17 cellular contexts compared by ENCODE assay signal in genomic region chr1:40047769-40048168, GRCh38. TPM values are rescaled to one million over a fixed set of nuclear protein-coding genes. Genes with fewer than 3 reads are reported as not detected.
DNase-seq lines count a peak whose midpoint lies in the region; ATAC-seq lines count a peak whose summit lies in the region.
"Had no signal": no experiment of that assay in that cellular context is flagged by ENCODE, and none has a peak within 500 bp of the region (broad histone marks: within the 10 kb centered on the region; RNA-seq: fewer than 3 reads in every experiment).

No MANE protein-coding gene starts in this region.

- H3K9me3 ChIP-seq in muscle layer of colon (ENCODE audit: low read length) (no peaks in the 10 kb centered on the region), stomach smooth muscle (ENCODE audit: control insufficient read depth in 2 of 2, low read length in 2 of 2) (no peaks in the 10 kb centered on the region)

- no peak overlapping the region for H3K4me3 ChIP-seq in muscle layer of colon (ENCODE audit: low read depth in 1 of 2, low read length in 2 of 2)
- no peak overlapping the region for H3K4me3 ChIP-seq in stomach smooth muscle (ENCODE audit: low read length in 2 of 2)

- peak overlapping the region; percentile 32 for H3K27ac ChIP-seq in muscle layer of colon (ENCODE audit: low read depth, low read length)
- peak overlapping the region; percentile 12 for H3K27ac ChIP-seq in stomach smooth muscle (ENCODE audit: low read length)
- H3K27ac ChIP-seq: VCaP had no signal

- H3K4me3 Mint-ChIP-seq in activated naive CD4-positive, alpha-beta T cell treated with anti-CD3 and anti-CD28 coated beads for 36 hours = peak overlapping the region; percentile 42
- H3K4me3 Mint-ChIP-seq in activated naive CD8-positive, alpha-beta T cell = peak overlapping the region; percentile 77
- H3K4me3 Mint-ChIP-seq: brain, nephron progenitor cell had no signal

- H3K27me3 Mint-ChIP-seq in activated naive CD4-positive, alpha-beta T cell treated with anti-CD3 and anti-CD28 coated beads for 36 hours (ENCODE audit: low read depth) = no peaks in the 10 kb centered on the region
- no peaks in the 10 kb centered on the region for H3K27me3 Mint-ChIP-seq in activated naive CD8-positive, alpha-beta T cell
- H3K27me3 Mint-ChIP-seq: brain had no signal

- peak; percentile 32 for DNase-seq in activated naive CD4-positive, alpha-beta T cell treated with anti-CD3 and anti-CD28 coated beads for 36 hours
- DNase-seq in activated naive CD4-positive, alpha-beta T cell treated with Interleukin-2 at 50 U/mL for 16 hours = no peak
- no peak for DNase-seq in 8988T
- no peak for DNase-seq in HUDEP-2 (lab: John Stamatoyannopoulos, UW; ENCODE audit: unreplicated experiment in 76 of 76)
- DNase-seq: effector CD4-positive, alpha-beta T cell; left ventricle myocardium superior; NCI-H187; NCI-H510A treated with DMSO at 0.1 percent for 48 hours; nephron progenitor cell; right cardiac atrium; stimulated activated CD4-positive, alpha-beta T cell treated with anti-CD3 and anti-CD28 coated beads, Interleukin-2, amount 100 ng/mL, for 48 hours had no signal

- intact Hi-C loops in activated naive CD4-positive, alpha-beta T cell treated with anti-CD3 and anti-CD28 coated beads for 36 hours (cut with micrococcal nuclease) = loop anchor here (5.0 kb wide), 2 partner anchors 115 to 195 kb away; partner anchors contain the start of gene RLF

- H3K36me3 Mint-ChIP-seq in activated naive CD4-positive, alpha-beta T cell treated with anti-CD3 and anti-CD28 coated beads for 36 hours (ENCODE audit: low read depth) = peaks cover 47% of the 10 kb centered on the region
- H3K36me3 Mint-ChIP-seq in activated naive CD8-positive, alpha-beta T cell = peaks cover 27% of the 10 kb centered on the region

- H3K27me3 ChIP-seq in muscle layer of colon (ENCODE audit: control insufficient read depth in 1 of 2, insufficient read depth in 2 of 2, low read length in 2 of 2) = no peaks in the 10 kb centered on the region
- H3K27me3 ChIP-seq in stomach smooth muscle (ENCODE audit: control insufficient read depth in 1 of 2, insufficient read depth in 2 of 2, low read length in 2 of 2) = no peaks in the 10 kb centered on the region

- H3K9ac ChIP-seq in muscle layer of colon (ENCODE audit: low read length) (no peak overlapping the region), stomach smooth muscle (ENCODE audit: low read length in 2 of 2) (no peak overlapping the region)

- no peaks in the 10 kb centered on the region for H3K9me3 Mint-ChIP-seq in activated naive CD4-positive, alpha-beta T cell treated with anti-CD3 and anti-CD28 coated beads for 36 hours
- H3K9me3 Mint-ChIP-seq in activated naive CD8-positive, alpha-beta T cell (ENCODE audit: low read depth) = no peaks in the 10 kb centered on the region
- H3K9me3 Mint-ChIP-seq: brain, nephron progenitor cell had no signal

- CTCF ChIA-PET in activated naive CD4-positive, alpha-beta T cell treated with anti-CD3 and anti-CD28 coated beads for 36 hours (lab: Charles Lee) = no interaction called here

- H3K4me1 Mint-ChIP-seq in activated naive CD4-positive, alpha-beta T cell treated with anti-CD3 and anti-CD28 coated beads for 36 hours (ENCODE audit: low read depth) = peaks cover 83% of the 10 kb centered on the region
- H3K4me1 Mint-ChIP-seq in activated naive CD8-positive, alpha-beta T cell (ENCODE audit: low read depth) = peaks cover 83% of the 10 kb centered on the region

- H3K36me3 ChIP-seq in muscle layer of colon (ENCODE audit: insufficient read depth, low read length) (no peaks in the 10 kb centered on the region), stomach smooth muscle (ENCODE audit: control insufficient read depth in 2 of 2, insufficient read depth in 2 of 2, low read length in 2 of 2) (peaks cover 0 to 2% of the 10 kb centered on the region in 2 donors)

- peak overlapping the region; percentile 92 for H3K27ac Mint-ChIP-seq in activated naive CD4-positive, alpha-beta T cell treated with anti-CD3 and anti-CD28 coated beads for 36 hours
- H3K27ac Mint-ChIP-seq in activated naive CD8-positive, alpha-beta T cell = peak overlapping the region; percentile 92
- H3K27ac Mint-ChIP-seq: nephron progenitor cell had no signal

- ATAC-seq in HG03039 (IDR thresholded peaks at IDR 0.05; ENCODE audit: unreplicated experiment) = no peak
- ATAC-seq: left ventricle myocardium superior, right cardiac atrium had no signal

- H3K4me1 ChIP-seq in muscle layer of colon (ENCODE audit: insufficient read depth, low read length) (peaks cover 60% of the 10 kb centered on the region), stomach smooth muscle (ENCODE audit: control insufficient read depth, insufficient read depth, low read length) (peaks cover 12% of the 10 kb centered on the region)

RNA-seq across cellular contexts. Expression of gene CAP1, which starts 7.2 kb away (rescaled TPM):
- 100 to 1,000 TPM; 522 to 525 TPM for total RNA-seq in activated naive CD4-positive, alpha-beta T cell treated with anti-CD3 and anti-CD28 coated beads for 36 hours

RNA-seq across cellular contexts. Expression of gene PPT1, which starts 49.3 kb away (rescaled TPM):
- 10 to 100 TPM; 81.3 to 89.7 TPM for total RNA-seq in activated naive CD4-positive, alpha-beta T cell treated with anti-CD3 and anti-CD28 coated beads for 36 hours
